ENCODE assay signal across 28 cellular contexts in genomic region chr5:9514968-9515367, GRCh38. TPM values are rescaled to one million over a fixed set of nuclear protein-coding genes. Genes with fewer than 3 reads are reported as not detected.
"Had no signal": no experiment of that assay in that cellular context is flagged by ENCODE, and none has a peak within 500 bp of the region (broad histone marks: within the 10 kb centered on the region; RNA-seq: fewer than 3 reads in every experiment).

No MANE protein-coding gene starts in this region.

- H3K4me3 ChIP-seq: colonic mucosa, esophagus squamous epithelium, gastroesophageal sphincter had no signal

- DNase-seq: activated B cell treated with CpG ODN at 0.5 μM for 24 hours; activated CD4-positive, alpha-beta T cell treated with anti-CD3 and anti-CD28 coated beads for 48 hours; activated CD4-positive, alpha-beta T cell treated with anti-CD3 and anti-CD28 coated beads, Interleukin-2, amount 50 U/mL, for 1 hour; activated CD4-positive, alpha-beta T cell treated with anti-CD3 and anti-CD28 coated beads, Interleukin-2, amount 50 U/mL, for 48 hours; activated CD8-positive, alpha-beta memory T cell treated with anti-CD3 and anti-CD28 coated beads for 24 hours; activated CD8-positive, alpha-beta T cell treated with anti-CD3 and anti-CD28 coated beads for 36 hours; activated effector memory CD4-positive, alpha-beta T cell treated with Interleukin-2 at 50 U/mL for 16 hours; activated gamma-delta T cell treated with Interleukin-2 at 50 U/mL for 16 hours; activated naive CD4-positive, alpha-beta T cell treated with anti-CD3 and anti-CD28 coated beads, Interleukin-2, amount 50 U/mL, for 16 hours; activated naive CD4-positive, alpha-beta T cell treated with Interleukin-2 at 50 U/mL for 16 hours; activated T-cell treated with anti-CD3 and anti-CD28 coated beads, Interleukin-2, amount 50 U/mL, for 4 hours; amniotic stem cell; anterior cingulate cortex; brain microvascular endothelial cell; central memory CD4-positive, alpha-beta T cell; cerebellar nuclear complex; colonic mucosa; effector CD8-positive, alpha-beta T cell; esophagus squamous epithelium; foreskin melanocyte; T-helper 1 cell; T-helper 17 cell; T1000; WERI-Rb-1 had no signal

- H3K9me3 ChIP-seq: colonic mucosa, esophagus squamous epithelium, gastroesophageal sphincter had no signal

- ATAC-seq: activated CD4-positive, CD25-positive, alpha-beta regulatory T cell treated with anti-CD3 and anti-CD28 coated beads, Interleukin-2, amount 50 U/mL, for 24 hours; activated CD8-positive, alpha-beta T cell treated with anti-CD3 and anti-CD28 coated beads for 36 hours; activated T-cell treated with anti-CD3 and anti-CD28 coated beads, Interleukin-2, amount 50 U/mL, for 4 hours; activated T-helper 17 cell treated with anti-CD3 and anti-CD28 coated beads, Interleukin-2, amount 50 U/mL, for 72 hours; gastroesophageal sphincter; T-helper 17 cell had no signal

- H3K27me3 ChIP-seq: brain microvascular endothelial cell, colonic mucosa, esophagus squamous epithelium, gastroesophageal sphincter had no signal

- H3K36me3 ChIP-seq: brain microvascular endothelial cell, colonic mucosa, esophagus squamous epithelium, gastroesophageal sphincter, WERI-Rb-1 had no signal

- H3K27ac ChIP-seq: brain microvascular endothelial cell, colonic mucosa, epithelial cell of prostate, esophagus squamous epithelium, gastroesophageal sphincter, WERI-Rb-1 had no signal

- H3K4me1 ChIP-seq: colonic mucosa had no signal

RNA-seq across cellular contexts. Expression of gene SEMA5A, which starts 30.9 kb away (rescaled TPM):
- total RNA-seq: activated B cell treated with CpG ODN at 0.5 μM for 24 hours; activated CD8-positive, alpha-beta T cell treated with anti-CD3 and anti-CD28 coated beads for 36 hours; activated T-helper 17 cell treated with anti-CD3 and anti-CD28 coated beads, Interleukin-2, amount 50 U/mL, for 72 hours had no signal
